17 cellular contexts compared by ENCODE assay signal in genomic region chr1:221887758-221888157, GRCh38.
"Had no signal": no experiment of that assay in that cellular context is flagged by ENCODE, and none has a peak within 500 bp of the region (broad histone marks: within the 10 kb centered on the region; RNA-seq: fewer than 3 reads in every experiment).

No MANE protein-coding gene starts in this region.

- DNase-seq: activated CD4-positive, alpha-beta T cell treated with anti-CD3 and anti-CD28 coated beads for 48 hours; activated CD4-positive, CD25-positive, alpha-beta regulatory T cell; activated CD8-positive, alpha-beta T cell treated with anti-CD3 and anti-CD28 coated beads, Interleukin-2, amount 10 ng/mL, durations not matched to agents 7 days and 5 days; activated effector memory CD4-positive, alpha-beta T cell treated with Interleukin-2 at 50 U/mL for 16 hours; activated naive CD4-positive, alpha-beta T cell treated with anti-CD3 and anti-CD28 coated beads, Interleukin-2, amount 50 U/mL, for 16 hours; activated T-cell treated with anti-CD3 and anti-CD28 coated beads, Interleukin-2, amount 50 U/mL, for 4 hours; effector CD8-positive, alpha-beta T cell; esophagus squamous epithelium; glutamatergic neuron; hippocampal formation; retina; stimulated activated CD4-positive, alpha-beta T cell treated with anti-CD3 and anti-CD28 coated beads, Interleukin-2, amount 100 ng/mL, for 48 hours; stimulated activated naive CD8-positive, alpha-beta T cell treated with anti-CD3 and anti-CD28 coated beads, Interleukin-15, amount 100 ng/mL, for 72 hours had no signal

- H3K27ac Mint-ChIP-seq: activated CD8-positive, alpha-beta T cell treated with anti-CD3 and anti-CD28 coated beads, Interleukin-2, amount 10 ng/mL, durations not matched to agents 7 days and 5 days; stimulated activated naive CD8-positive, alpha-beta T cell treated with anti-CD3 and anti-CD28 coated beads, Interleukin-15, amount 100 ng/mL, for 72 hours had no signal

- H3K9me3 Mint-ChIP-seq: activated T-cell treated with anti-CD3 and anti-CD28 coated beads, Interleukin-2, amount 50 U/mL, for 4 hours; stimulated activated naive CD8-positive, alpha-beta T cell treated with anti-CD3 and anti-CD28 coated beads, Interleukin-15, amount 100 ng/mL, for 72 hours; type B pancreatic cell had no signal

- H3K4me3 Mint-ChIP-seq: activated CD8-positive, alpha-beta T cell treated with anti-CD3 and anti-CD28 coated beads, Interleukin-2, amount 10 ng/mL, durations not matched to agents 7 days and 5 days; activated T-cell treated with anti-CD3 and anti-CD28 coated beads, Interleukin-2, amount 50 U/mL, for 4 hours; stimulated activated naive CD8-positive, alpha-beta T cell treated with anti-CD3 and anti-CD28 coated beads, Interleukin-15, amount 100 ng/mL, for 72 hours; type B pancreatic cell had no signal

- H3K9me3 ChIP-seq: esophagus squamous epithelium, left lung had no signal

- H3K36me3 Mint-ChIP-seq: type B pancreatic cell had no signal

- H3K27ac ChIP-seq: esophagus squamous epithelium, left lung had no signal

- H3K4me3 ChIP-seq: esophagus squamous epithelium, left lung, skin epidermis had no signal

- H3K27me3 ChIP-seq: esophagus squamous epithelium, left lung had no signal

- H3K4me1 ChIP-seq: left lung had no signal

- H3K36me3 ChIP-seq: esophagus squamous epithelium, left lung had no signal

- FAIRE-seq: kidney had no signal

- ATAC-seq: activated CD8-positive, alpha-beta T cell treated with anti-CD3 and anti-CD28 coated beads, Interleukin-2, amount 10 ng/mL, durations not matched to agents 7 days and 5 days; stimulated activated naive CD8-positive, alpha-beta T cell treated with anti-CD3 and anti-CD28 coated beads, Interleukin-15, amount 100 ng/mL, for 72 hours had no signal
